9 cellular contexts compared by ENCODE assay signal in the genomic region with DNA sequence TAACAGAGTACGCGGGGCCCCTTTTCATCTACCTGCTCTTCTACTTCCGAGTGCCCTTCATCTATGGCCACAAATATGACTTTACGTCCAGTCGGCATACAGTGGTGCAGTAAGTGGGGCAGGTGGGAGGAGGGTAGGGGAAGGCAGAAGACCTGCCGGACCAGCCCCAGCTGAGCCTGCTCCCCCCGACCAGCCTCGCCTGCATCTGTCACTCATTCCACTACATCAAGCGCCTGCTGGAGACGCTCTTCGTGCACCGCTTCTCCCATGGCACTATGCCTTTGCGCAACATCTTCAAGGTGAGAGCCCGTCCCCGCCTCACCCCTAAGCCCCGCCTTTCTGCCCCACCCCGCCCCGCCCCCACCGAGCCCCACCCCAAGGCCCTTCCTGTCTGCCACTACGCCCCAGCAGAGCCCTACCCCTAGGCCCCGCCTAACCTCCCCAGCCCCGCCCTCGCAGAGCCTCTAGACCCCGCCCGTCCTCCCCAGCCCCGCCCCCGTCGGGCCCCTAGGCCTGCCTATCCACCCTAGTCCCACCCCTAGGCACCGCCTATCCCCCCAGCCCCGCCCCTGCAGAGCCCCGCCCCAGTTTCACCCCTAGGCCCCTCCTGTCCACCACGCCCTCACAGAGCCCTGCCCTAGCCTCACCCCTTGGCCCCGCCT. TPM values are rescaled to one million over a fixed set of nuclear protein-coding genes. Genes with fewer than 3 reads are reported as not detected.
DNase-seq lines count a peak whose midpoint lies in the region; ATAC-seq, FAIRE-seq and TF ChIP-seq lines count a peak whose summit lies in the region.
"Had no signal": no experiment of that assay in that cellular context is flagged by ENCODE, and none has a peak within 500 bp of the region (broad histone marks: within the 10 kb centered on the region; RNA-seq: fewer than 3 reads in every experiment).

No MANE protein-coding gene starts in this region.

- DNase-seq in D341Med (ENCODE audit: low spot score) (peak; percentile 88), NCI-H460 (ENCODE audit: extremely low read depth, low read depth) (peak; percentile 66), kidney (no peak), DMS79 treated with DMSO at 0.1 percent for 48 hours (lab: John Stamatoyannopoulos, UW) (no peak), NCI-H2227 (lab: John Stamatoyannopoulos, UW; ENCODE audit: unreplicated experiment) (no peak)
- DNase-seq in activated naive CD8-positive, alpha-beta T cell treated with anti-CD3 and anti-CD28 coated beads, Interleukin-2, amount 10 ng/mL, durations not matched to agents 7 days and 5 days = peak; percentile 61
- peak in 4 of 9 donors; percentile 20 to 46 (median 38) for DNase-seq in naive thymus-derived CD4-positive, alpha-beta T cell

- no peaks in the 10 kb centered on the region for H3K9me3 ChIP-seq in naive thymus-derived CD4-positive, alpha-beta T cell (ENCODE audit: control insufficient read depth in 2 of 3, low read length in 3 of 3)
- H3K9me3 ChIP-seq in kidney (ENCODE audit: control insufficient read depth in 1 of 2, low read length in 2 of 2) = no peaks in the 10 kb centered on the region

- peak overlapping the region; percentile 67 for H3K27ac Mint-ChIP-seq in activated naive CD8-positive, alpha-beta T cell treated with anti-CD3 and anti-CD28 coated beads, Interleukin-2, amount 10 ng/mL, durations not matched to agents 7 days and 5 days
- H3K27ac Mint-ChIP-seq in naive thymus-derived CD4-positive, alpha-beta T cell = peak overlapping the region in 5 of 9 donors; percentile 18 to 62 (median 39)

- POLR2A ChIA-PET in activated naive CD8-positive, alpha-beta T cell treated with anti-CD3 and anti-CD28 coated beads, Interleukin-2, amount 10 ng/mL, durations not matched to agents 7 days and 5 days (lab: Charles Lee) = no interaction called here
- POLR2A ChIA-PET in naive thymus-derived CD4-positive, alpha-beta T cell (lab: Charles Lee) = no interaction called here

- no peak overlapping the region for H3K27ac ChIP-seq in naive thymus-derived CD4-positive, alpha-beta T cell (ENCODE audit: low read depth, low read length)
- no peak overlapping the region for H3K27ac ChIP-seq in kidney (ENCODE audit: low read depth in 2 of 2, low read length in 2 of 2)

- peaks cover 14% of the 10 kb centered on the region for H3K4me1 Mint-ChIP-seq in activated naive CD8-positive, alpha-beta T cell treated with anti-CD3 and anti-CD28 coated beads, Interleukin-2, amount 10 ng/mL, durations not matched to agents 7 days and 5 days
- peaks cover 14 to 45% (median 30%) of the 10 kb centered on the region in 7 donors for H3K4me1 Mint-ChIP-seq in naive thymus-derived CD4-positive, alpha-beta T cell

- no peaks in the 10 kb centered on the region for H3K27me3 ChIP-seq in naive thymus-derived CD4-positive, alpha-beta T cell (ENCODE audit: control insufficient read depth in 2 of 2, insufficient read depth in 2 of 2, low read length in 2 of 2)

- H3K9me3 Mint-ChIP-seq in activated naive CD8-positive, alpha-beta T cell treated with anti-CD3 and anti-CD28 coated beads, Interleukin-2, amount 10 ng/mL, durations not matched to agents 7 days and 5 days = no peaks in the 10 kb centered on the region
- H3K9me3 Mint-ChIP-seq in naive thymus-derived CD4-positive, alpha-beta T cell = no peaks in the 10 kb centered on the region

- H3K36me3 ChIP-seq in naive thymus-derived CD4-positive, alpha-beta T cell (ENCODE audit: control insufficient read depth in 2 of 3, insufficient read depth in 3 of 3, low read length in 3 of 3) = peaks cover 0 to 56% (median 8%) of the 10 kb centered on the region in 3 experiments
- no peaks in the 10 kb centered on the region for H3K36me3 ChIP-seq in kidney (ENCODE audit: control insufficient read depth in 1 of 2, insufficient read depth in 2 of 2, low read length in 2 of 2)

- H3K27me3 Mint-ChIP-seq in activated naive CD8-positive, alpha-beta T cell treated with anti-CD3 and anti-CD28 coated beads, Interleukin-2, amount 10 ng/mL, durations not matched to agents 7 days and 5 days = no peaks in the 10 kb centered on the region
- no peaks in the 10 kb centered on the region for H3K27me3 Mint-ChIP-seq in naive thymus-derived CD4-positive, alpha-beta T cell

- no peak overlapping the region for H3K4me3 ChIP-seq in naive thymus-derived CD4-positive, alpha-beta T cell (ENCODE audit: low read length)
- H3K4me3 ChIP-seq in kidney (ENCODE audit: low read length in 2 of 2) = no peak overlapping the region

- no peak for TF ChIP-seq CTCF in kidney (IDR thresholded peaks at IDR 0.05; ENCODE audit: borderline replicate concordance, extremely low read depth, insufficient read depth)

- CTCF ChIA-PET in naive thymus-derived CD4-positive, alpha-beta T cell (lab: Charles Lee) = interaction anchor here (0.8 to 1.0 kb wide), 2 partner anchors 8 to 219 kb away, joined by 3 read pairs; partner anchors contain the start of gene NDUFB7

- peak; percentile 57 for ATAC-seq in activated naive CD8-positive, alpha-beta T cell treated with anti-CD3 and anti-CD28 coated beads, Interleukin-2, amount 10 ng/mL, durations not matched to agents 7 days and 5 days (ENCODE audit: low read depth)
- ATAC-seq in naive thymus-derived CD4-positive, alpha-beta T cell = peak; percentile 72
- no peak for ATAC-seq in HG03432 (IDR thresholded peaks at IDR 0.05; ENCODE audit: unreplicated experiment)

- intact Hi-C loops in naive thymus-derived CD4-positive, alpha-beta T cell (cut with micrococcal nuclease) = no loop called here
- intact Hi-C loops in kidney (cut with DNase I) = no loop called here

- H3K4me3 Mint-ChIP-seq in activated naive CD8-positive, alpha-beta T cell treated with anti-CD3 and anti-CD28 coated beads, Interleukin-2, amount 10 ng/mL, durations not matched to agents 7 days and 5 days = no peak overlapping the region
- no peak overlapping the region for H3K4me3 Mint-ChIP-seq in naive thymus-derived CD4-positive, alpha-beta T cell

- H3K9ac ChIP-seq in kidney (ENCODE audit: low read length in 2 of 2) = no peak overlapping the region

- peaks cover 0 to 7% of the 10 kb centered on the region in 2 donors for H3K4me1 ChIP-seq in naive thymus-derived CD4-positive, alpha-beta T cell (ENCODE audit: control insufficient read depth in 2 of 2, insufficient read depth in 2 of 2, low read length in 2 of 2)
- peaks cover 6 to 15% of the 10 kb centered on the region in 2 donors for H3K4me1 ChIP-seq in kidney (ENCODE audit: control insufficient read depth in 1 of 2, insufficient read depth in 1 of 2, low read depth in 1 of 2, low read length in 2 of 2)

- no peak for FAIRE-seq in kidney (lab: Jason Lieb, UNC)

- H3K36me3 Mint-ChIP-seq in activated naive CD8-positive, alpha-beta T cell treated with anti-CD3 and anti-CD28 coated beads, Interleukin-2, amount 10 ng/mL, durations not matched to agents 7 days and 5 days = peaks cover 12% of the 10 kb centered on the region
- peaks cover 0 to 11% (median 0%) of the 10 kb centered on the region in 5 donors for H3K36me3 Mint-ChIP-seq in naive thymus-derived CD4-positive, alpha-beta T cell

RNA-seq across cellular contexts. Expression of gene NDUFB7, which starts 7.7 kb away (rescaled TPM):
- total RNA-seq in NCI-H460 (2014; rRNA removed; shearing (Covaris generic)) = 116 and 139 TPM in 2 replicates
- polyA plus RNA-seq in NCI-H460 (2014; cell fraction: nucleus; rRNA removed) = 269 and 334 TPM in 2 replicates
- 100 to 1,000 TPM in 1 of 2 experiments, 10 to 100 TPM in 1; 90.7 to 108 TPM for total RNA-seq in activated naive CD8-positive, alpha-beta T cell treated with anti-CD3 and anti-CD28 coated beads, Interleukin-2, amount 10 ng/mL, durations not matched to agents 7 days and 5 days
- total RNA-seq in naive thymus-derived CD4-positive, alpha-beta T cell = 100 to 1,000 TPM in 1 of 5 experiments, 10 to 100 TPM in 4; 50.6 to 129 (median 63.4) TPM
- 100 to 1,000 TPM; 194 to 210 TPM for polyA plus RNA-seq in naive thymus-derived CD4-positive, alpha-beta T cell
- 146 TPM for total RNA-seq in kidney
- polyA plus RNA-seq in kidney (ENCODE audit: insufficient read depth, low read depth, low replicate concordance) = 894 TPM

RNA-seq across cellular contexts. Expression of gene CLEC17A, which starts 18.8 kb away (rescaled TPM):
- not detected in 2 replicates for total RNA-seq in NCI-H460 (2014; rRNA removed; shearing (Covaris generic))
- polyA plus RNA-seq in NCI-H460 (2014; cell fraction: nucleus; rRNA removed) = not detected in 2 replicates
- under 1 TPM in 1 of 2 experiments, not detected in 1; 0.17 TPM for total RNA-seq in activated naive CD8-positive, alpha-beta T cell treated with anti-CD3 and anti-CD28 coated beads, Interleukin-2, amount 10 ng/mL, durations not matched to agents 7 days and 5 days
- under 1 TPM in 1 of 5 experiments, not detected in 4; 0.83 TPM for total RNA-seq in naive thymus-derived CD4-positive, alpha-beta T cell
- under 1 TPM; 0.13 TPM for polyA plus RNA-seq in naive thymus-derived CD4-positive, alpha-beta T cell
- 0.76 TPM for total RNA-seq in kidney
- not detected for polyA plus RNA-seq in kidney (ENCODE audit: insufficient read depth, low read depth, low replicate concordance)
- total RNA-seq: pulmonary artery endothelial cell had no signal

RNA-seq across cellular contexts. Expression of gene TECR, which starts 34.7 kb away (rescaled TPM):
- total RNA-seq in NCI-H460 (2014; rRNA removed; shearing (Covaris generic)) = 53.8 and 59.1 TPM in 2 replicates
- polyA plus RNA-seq in NCI-H460 (2014; cell fraction: nucleus; rRNA removed) = 79.1 and 84.8 TPM in 2 replicates
- 100 to 1,000 TPM; 161 to 168 TPM for total RNA-seq in activated naive CD8-positive, alpha-beta T cell treated with anti-CD3 and anti-CD28 coated beads, Interleukin-2, amount 10 ng/mL, durations not matched to agents 7 days and 5 days
- total RNA-seq in naive thymus-derived CD4-positive, alpha-beta T cell = 100 to 1,000 TPM; 123 to 218 (median 150) TPM
- polyA plus RNA-seq in naive thymus-derived CD4-positive, alpha-beta T cell = 100 to 1,000 TPM; 290 to 325 TPM
- total RNA-seq in kidney = 132 TPM
- polyA plus RNA-seq in kidney (ENCODE audit: insufficient read depth, low read depth, low replicate concordance) = 280 TPM

RNA-seq across cellular contexts. Expression of gene DNAJB1, which starts 45.9 kb away (rescaled TPM):
- total RNA-seq in NCI-H460 (2014; rRNA removed; shearing (Covaris generic)) = 51.5 and 57.1 TPM in 2 replicates
- 38.3 and 45.6 TPM in 2 replicates for polyA plus RNA-seq in NCI-H460 (2014; cell fraction: nucleus; rRNA removed)
- total RNA-seq in activated naive CD8-positive, alpha-beta T cell treated with anti-CD3 and anti-CD28 coated beads, Interleukin-2, amount 10 ng/mL, durations not matched to agents 7 days and 5 days = 100 to 1,000 TPM; 103 to 110 TPM
- 100 to 1,000 TPM in 4 of 5 experiments, 10 to 100 TPM in 1; 87.4 to 574 (median 177) TPM for total RNA-seq in naive thymus-derived CD4-positive, alpha-beta T cell
- polyA plus RNA-seq in naive thymus-derived CD4-positive, alpha-beta T cell = 100 to 1,000 TPM; 221 to 307 TPM
- 77.9 TPM for total RNA-seq in kidney
- 122 TPM for polyA plus RNA-seq in kidney (ENCODE audit: insufficient read depth, low read depth, low replicate concordance)

Comparison
In these comparisons a context has a peak if more than half of its experiments do, and no peak if none do; other contexts are left out.
1. DNase-seq: peak in D341Med (single experiment), NCI-H460 (single experiment) and activated naive CD8-positive, alpha-beta T cell treated with anti-CD3 and anti-CD28 coated beads, Interleukin-2, amount 10 ng/mL, durations not matched to agents 7 days and 5 days (single experiment); none in kidney (single experiment), DMS79 treated with DMSO at 0.1 percent for 48 hours (single experiment) and NCI-H2227 (single experiment).